Comparison of ENCODE assay signal across 22 cellular contexts in the genomic region with DNA sequence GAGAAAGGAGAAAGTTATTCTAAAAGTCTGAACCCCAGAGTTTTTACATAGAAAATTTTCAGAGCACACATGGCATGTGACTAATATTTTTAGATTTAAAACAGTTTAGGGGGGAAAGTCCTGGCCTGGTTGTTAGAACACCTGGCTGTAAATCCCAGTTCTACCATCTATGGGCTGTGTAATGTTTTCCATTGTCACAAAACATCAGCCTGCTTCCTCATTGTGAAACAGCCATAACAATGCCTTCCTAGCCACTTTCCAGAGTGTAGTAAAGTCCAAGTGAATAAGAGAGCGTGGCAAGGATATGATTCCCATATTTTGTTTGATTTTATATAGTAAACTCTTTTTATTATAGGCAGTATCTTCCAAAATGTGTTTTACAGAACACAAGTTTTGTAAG.
"Had no signal": no experiment of that assay in that cellular context is flagged by ENCODE, and none has a peak within 500 bp of the region (broad histone marks: within the 10 kb centered on the region; RNA-seq: fewer than 3 reads in every experiment).

No MANE protein-coding gene starts in this region.

- H3K4me3 Mint-ChIP-seq: activated naive CD4-positive, alpha-beta T cell treated with anti-CD3 and anti-CD28 coated beads, Interleukin-2, amount 10 ng/mL, durations not matched to agents 7 days and 5 days; endodermal cell; immature natural killer cell; mesothelial cell of epicardium; natural killer cell treated with Interleukin-12 subunit alpha and Interleukin-12 subunit beta and Interleukin-15 and Interleukin-18, amount 100 ng/mL, for 72 hours had no signal

- H3K4me1 ChIP-seq: adrenal gland, ascending aorta, foreskin keratinocyte, spleen, stomach, suprapubic skin, tibial nerve had no signal

- FAIRE-seq: TTC549, urothelium cell line had no signal

- H3K4me3 ChIP-seq: adrenal gland, ascending aorta, spleen, stomach, suprapubic skin, tibial nerve had no signal

- H3K27ac ChIP-seq: adrenal gland, ascending aorta, brain microvascular endothelial cell, foreskin keratinocyte, spleen, stomach, suprapubic skin, tibial nerve had no signal

- DNase-seq: activated CD4-positive, alpha-beta T cell treated with anti-CD3 and anti-CD28 coated beads for 1 hour; activated naive CD4-positive, alpha-beta T cell treated with anti-CD3 and anti-CD28 coated beads, Interleukin-2, amount 10 ng/mL, durations not matched to agents 7 days and 5 days; activated T-cell treated with anti-CD3 and anti-CD28 coated beads, Interleukin-2, amount 50 U/mL, for 48 hours; adrenal gland; brain microvascular endothelial cell; caudate nucleus; endodermal cell; foreskin keratinocyte; immature natural killer cell; kidney glomerular epithelial cell; left ventricle myocardium superior; spleen; stomach had no signal

- ATAC-seq: foreskin keratinocyte; left ventricle myocardium superior; natural killer cell treated with Interleukin-12 subunit alpha and Interleukin-12 subunit beta and Interleukin-15 and Interleukin-18, amount 100 ng/mL, for 72 hours; SK-N-SH treated with all-trans-retinoic acid at 6 μM for 48 hours had no signal

- H3K27me3 ChIP-seq: adrenal gland, ascending aorta, brain microvascular endothelial cell, foreskin keratinocyte, spleen, stomach, suprapubic skin, tibial nerve had no signal

- H3K9me3 Mint-ChIP-seq: activated naive CD4-positive, alpha-beta T cell treated with anti-CD3 and anti-CD28 coated beads, Interleukin-2, amount 10 ng/mL, durations not matched to agents 7 days and 5 days; mesothelial cell of epicardium; natural killer cell treated with Interleukin-12 subunit alpha and Interleukin-12 subunit beta and Interleukin-15 and Interleukin-18, amount 100 ng/mL, for 72 hours had no signal

- H3K36me3 ChIP-seq: adrenal gland, ascending aorta, brain microvascular endothelial cell, spleen, stomach, suprapubic skin, tibial nerve had no signal

- H3K27me3 Mint-ChIP-seq: activated naive CD4-positive, alpha-beta T cell treated with anti-CD3 and anti-CD28 coated beads, Interleukin-2, amount 10 ng/mL, durations not matched to agents 7 days and 5 days; progenitor cell of endocrine pancreas had no signal

- H3K9me3 ChIP-seq: adrenal gland, ascending aorta, spleen, stomach, suprapubic skin, tibial nerve had no signal

- H3K4me1 Mint-ChIP-seq: activated naive CD4-positive, alpha-beta T cell treated with anti-CD3 and anti-CD28 coated beads, Interleukin-2, amount 10 ng/mL, durations not matched to agents 7 days and 5 days; endodermal cell; immature natural killer cell; mesothelial cell of epicardium had no signal

- H3K36me3 Mint-ChIP-seq: activated naive CD4-positive, alpha-beta T cell treated with anti-CD3 and anti-CD28 coated beads, Interleukin-2, amount 10 ng/mL, durations not matched to agents 7 days and 5 days; immature natural killer cell; mesothelial cell of epicardium; natural killer cell treated with Interleukin-12 subunit alpha and Interleukin-12 subunit beta and Interleukin-15 and Interleukin-18, amount 100 ng/mL, for 72 hours had no signal

- H3K27ac Mint-ChIP-seq: activated naive CD4-positive, alpha-beta T cell treated with anti-CD3 and anti-CD28 coated beads, Interleukin-2, amount 10 ng/mL, durations not matched to agents 7 days and 5 days; endodermal cell; immature natural killer cell; mesothelial cell of epicardium; natural killer cell treated with Interleukin-12 subunit alpha and Interleukin-12 subunit beta and Interleukin-15 and Interleukin-18, amount 100 ng/mL, for 72 hours; progenitor cell of endocrine pancreas had no signal
